ENCODE assay signal across 2 cellular contexts in genomic region chr9:1071730-1072129, GRCh38.
TF ChIP-seq lines count a peak whose summit lies in the region.

No MANE protein-coding gene starts in this region.

TF ChIP-seq in HEK293, 187 proteins besides CTCF, POLR2A, EP300 and RAD21 (continued from another document):
- no peak for TF ChIP-seq ZNF707 (tag by site-specific recombination; IDR thresholded peaks at IDR 0.05)
- no peak for TF ChIP-seq ZNF585B (tag by site-specific recombination; IDR thresholded peaks at IDR 0.05)
- no peak for TF ChIP-seq ZNF704 (tag by site-specific recombination; IDR thresholded peaks at IDR 0.05)
TF ChIP-seq in HEK293: peak in this region for 1.

TF ChIP-seq in GM23338, 12 proteins besides CTCF, POLR2A, EP300 and RAD21 (continued from another document):
- TF ChIP-seq NANOG (IDR thresholded peaks at IDR 0.05; ENCODE audit: borderline replicate concordance): no peak
- TF ChIP-seq ETS1 (IDR thresholded peaks at IDR 0.05): no peak
- TF ChIP-seq STAT1 (IDR thresholded peaks at IDR 0.05; ENCODE audit: unreplicated experiment): no peak
- no peak for TF ChIP-seq EZH2phosphoT487 (IDR thresholded peaks at IDR 0.05; ENCODE audit: unreplicated experiment)
- no peak for TF ChIP-seq ZNF462 (CRISPR knock-in tag; IDR thresholded peaks at IDR 0.05)
- TF ChIP-seq REST (IDR thresholded peaks at IDR 0.05; ENCODE audit: unreplicated experiment): no peak
- no peak for TF ChIP-seq ZNF114 (CRISPR knock-in tag; IDR thresholded peaks at IDR 0.05)
- no peak for TF ChIP-seq POLR2AphosphoS5 (IDR thresholded peaks at IDR 0.05; ENCODE audit: low read depth)
- TF ChIP-seq EZH2 (IDR thresholded peaks at IDR 0.05; ENCODE audit: low read depth, unreplicated experiment): no peak
- TF ChIP-seq CREB1 (CRISPR knock-in tag; IDR thresholded peaks at IDR 0.05; ENCODE audit: low read depth): no peak
- TF ChIP-seq ZNF331 (CRISPR knock-in tag; IDR thresholded peaks at IDR 0.05; ENCODE audit: low read depth): no peak
